Comparison of ENCODE assay signal across 24 cellular contexts in the genomic region with DNA sequence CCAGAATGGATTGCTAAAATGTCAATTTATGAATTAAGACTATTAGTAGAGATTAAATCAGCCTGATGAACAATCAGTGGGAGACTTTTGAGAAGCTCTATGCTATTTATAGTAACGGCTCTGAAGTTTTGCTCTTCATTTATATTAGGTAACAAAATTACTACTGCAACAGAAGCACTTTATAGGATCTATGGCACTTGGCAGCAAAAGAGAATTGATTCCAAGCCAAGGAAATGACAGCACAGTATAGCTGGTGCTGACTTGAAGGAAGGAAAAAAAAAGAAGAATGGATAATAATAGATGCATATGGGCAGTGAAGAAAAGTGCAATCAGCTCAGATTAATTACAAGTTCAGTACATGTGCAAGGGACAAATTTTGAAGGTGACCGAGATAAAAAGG.
DNase-seq lines count a peak whose midpoint lies in the region; TF ChIP-seq lines count a peak whose summit lies in the region.
"Had no signal": no experiment of that assay in that cellular context is flagged by ENCODE, and none has a peak within 500 bp of the region (broad histone marks: within the 10 kb centered on the region; RNA-seq: fewer than 3 reads in every experiment).

No MANE protein-coding gene starts in this region.

- no peak overlapping the region for H3K18ac ChIP-seq in mesenchymal stem cell (ENCODE audit: low read depth in 1 of 2, low read length in 2 of 2)

- DNase-seq in A673 (ENCODE audit: low spot score): peak; percentile 3
- DNase-seq in NCI-H1105 treated with DMSO at 0.1 percent for 48 hours (lab: John Stamatoyannopoulos, UW): peak; percentile 48
- DNase-seq in NCI-H446 treated with DMSO at 0.1 percent for 48 hours (lab: John Stamatoyannopoulos, UW): peak; percentile 84
- DNase-seq in pons (ENCODE audit: low spot score): peak; percentile 9
- no peak for DNase-seq in mesenchymal stem cell
- DNase-seq in NCI-H1436 (lab: John Stamatoyannopoulos, UW): no peak
- DNase-seq in hepatocyte (ENCODE audit: low spot score): no peak
- DNase-seq: C1 segment of cervical spinal cord; Caco-2; CD8-positive, alpha-beta T cell; DMS79 treated with DMSO at 0.1 percent for 48 hours; GF-D8; GOT3; HCEC 1CT; MM.1S; NCI-H1436 treated with DMSO at 0.1 percent for 48 hours; NCI-H187 treated with DMSO at 0.1 percent for 48 hours; NCI-H2107; NCI-H226; NCI-H524; NCI-H82; SHP77 treated with DMSO at 0.1 percent for 48 hours; T-helper 1 cell had no signal

- H3K36me3 ChIP-seq in A673 (ENCODE audit: insufficient read depth, low read length, poor library complexity, severe bottlenecking): no peaks in the 10 kb centered on the region
- no peaks in the 10 kb centered on the region for H3K36me3 ChIP-seq in mesenchymal stem cell (ENCODE audit: control insufficient read depth in 1 of 2, insufficient read depth in 2 of 2, low read depth in 1 of 2, low read length in 2 of 2)
- H3K36me3 ChIP-seq in hepatocyte (replicated peaks; ENCODE audit: insufficient read depth, low read depth): no peaks in the 10 kb centered on the region

- no peak overlapping the region for H2BK5ac ChIP-seq in mesenchymal stem cell (ENCODE audit: low read depth, low read length, poor library complexity, severe bottlenecking)

- H3K79me2 ChIP-seq in hepatocyte: no peaks in the 10 kb centered on the region

- no peak overlapping the region for H3K23ac ChIP-seq in mesenchymal stem cell (ENCODE audit: low read length in 2 of 2)

- H2BK120ac ChIP-seq in mesenchymal stem cell (ENCODE audit: low read depth, low read length): no peak overlapping the region

- no peak overlapping the region for H3K9ac ChIP-seq in mesenchymal stem cell (ENCODE audit: low read length)

- TF ChIP-seq CTCF in A673 (conservative IDR thresholded peaks at IDR 0.05; ENCODE audit: low read depth, low read length) (no peak), hepatocyte (IDR thresholded peaks at IDR 0.05; ENCODE audit: poor library complexity) (no peak)

- H2AK5ac ChIP-seq in mesenchymal stem cell (ENCODE audit: low read length, severe bottlenecking): no peak overlapping the region

- H3K27me3 ChIP-seq in A673 (replicated peaks; ENCODE audit: insufficient read depth, low read depth, low read length, poor library complexity): no peaks in the 10 kb centered on the region
- H3K27me3 ChIP-seq in mesenchymal stem cell (ENCODE audit: control insufficient read depth in 1 of 2, insufficient read depth in 1 of 2, low read length in 2 of 2): no peaks in the 10 kb centered on the region
- no peaks in the 10 kb centered on the region for H3K27me3 ChIP-seq in hepatocyte

- CTCF ChIA-PET in A673 (lab: Charles Lee): no interaction called here

- BruUV-seq in A673 (replicated peaks; lab: Mats Ljungman, UMichigan): no TSS peak

- H3K9me2 ChIP-seq in hepatocyte (replicated peaks; ENCODE audit: insufficient read depth): no peaks in the 10 kb centered on the region

- POLR2A ChIA-PET in A673 (lab: Charles Lee; ENCODE audit: low non-redundant PET): no interaction called here

- no peak overlapping the region for H3K4me2 ChIP-seq in mesenchymal stem cell (ENCODE audit: low read length, poor library complexity, severe bottlenecking)
- H3K4me2 ChIP-seq in hepatocyte: no peak overlapping the region

- H3K9me3 ChIP-seq in A673 (ENCODE audit: low read depth, low read length, poor library complexity, severe bottlenecking) (no peaks in the 10 kb centered on the region), mesenchymal stem cell (ENCODE audit: control insufficient read depth, low read length) (peaks cover 5% of the 10 kb centered on the region), hepatocyte (ENCODE audit: low read depth) (no peaks in the 10 kb centered on the region)
- H3K9me3 ChIP-seq: Caco-2 had no signal

- H3K4me3 ChIP-seq in A673 (ENCODE audit: low read depth, low read length, poor library complexity, severe bottlenecking) (no peak overlapping the region), mesenchymal stem cell (ENCODE audit: insufficient read depth in 1 of 2, low read depth in 1 of 2, low read length in 2 of 2) (no peak overlapping the region), hepatocyte (no peak overlapping the region)
- H3K4me3 ChIP-seq: K562 had no signal

- no peaks in the 10 kb centered on the region for H3K4me1 ChIP-seq in A673 (ENCODE audit: insufficient read depth, low read length, poor library complexity, severe bottlenecking)
- H3K4me1 ChIP-seq in mesenchymal stem cell (ENCODE audit: control insufficient read depth, insufficient read depth, low read depth, low read length): no peaks in the 10 kb centered on the region
- no peaks in the 10 kb centered on the region for H3K4me1 ChIP-seq in hepatocyte (ENCODE audit: insufficient read depth)
- H3K4me1 ChIP-seq: Caco-2 had no signal

- no peak overlapping the region for H3K4ac ChIP-seq in mesenchymal stem cell (ENCODE audit: low read depth in 1 of 2, low read length in 2 of 2)

- H3K27ac ChIP-seq in A673 (ENCODE audit: low read depth, low read length, poor library complexity, severe bottlenecking) (no peak overlapping the region), mesenchymal stem cell (ENCODE audit: low read length, poor library complexity, severe bottlenecking) (no peak overlapping the region), hepatocyte (no peak overlapping the region)

- H2BK12ac ChIP-seq in mesenchymal stem cell (ENCODE audit: low read length in 2 of 2): no peak overlapping the region

- H2AFZ ChIP-seq in mesenchymal stem cell (ENCODE audit: low read depth, low read length): no peak overlapping the region
- H2AFZ ChIP-seq in hepatocyte: no peak overlapping the region

- intact Hi-C loops in A673 (cut with micrococcal nuclease; ENCODE audit: unreplicated experiment): no loop called here

- 71% methylated on average over 1 of the region's 2 CpGs for WGBS in mesenchymal stem cell
- WGBS in hepatocyte (ENCODE audit: low lambda C conversion rate, missing lambda C conversion rate): 85% methylated on average over 2 of the region's 2 CpGs

- no peaks in the 10 kb centered on the region for H3K79me1 ChIP-seq in mesenchymal stem cell (replicated peaks; ENCODE audit: low read length, poor library complexity, severe bottlenecking)

- H4K8ac ChIP-seq in mesenchymal stem cell (ENCODE audit: low read length): no peak overlapping the region

- H4K20me1 ChIP-seq in hepatocyte (ENCODE audit: insufficient read depth, poor library complexity, severe bottlenecking): no peaks in the 10 kb centered on the region

- no peak overlapping the region for H2BK15ac ChIP-seq in mesenchymal stem cell (ENCODE audit: low read depth, poor library complexity, severe bottlenecking)

- H4K91ac ChIP-seq in mesenchymal stem cell (ENCODE audit: low read length): no peak overlapping the region

- H3K14ac ChIP-seq in mesenchymal stem cell (ENCODE audit: low read length in 2 of 2): no peak overlapping the region

Comparison
In these comparisons a context has a peak if more than half of its experiments do, and no peak if none do; other contexts are left out.
1. DNase-seq: peak in A673 (single experiment), NCI-H1105 treated with DMSO at 0.1 percent for 48 hours (single experiment), NCI-H446 treated with DMSO at 0.1 percent for 48 hours (single experiment) and pons (single experiment); none in mesenchymal stem cell (single experiment), NCI-H1436 (single experiment) and hepatocyte (single experiment).